Comparison of ENCODE assay signal across 22 cellular contexts in the genomic region with DNA sequence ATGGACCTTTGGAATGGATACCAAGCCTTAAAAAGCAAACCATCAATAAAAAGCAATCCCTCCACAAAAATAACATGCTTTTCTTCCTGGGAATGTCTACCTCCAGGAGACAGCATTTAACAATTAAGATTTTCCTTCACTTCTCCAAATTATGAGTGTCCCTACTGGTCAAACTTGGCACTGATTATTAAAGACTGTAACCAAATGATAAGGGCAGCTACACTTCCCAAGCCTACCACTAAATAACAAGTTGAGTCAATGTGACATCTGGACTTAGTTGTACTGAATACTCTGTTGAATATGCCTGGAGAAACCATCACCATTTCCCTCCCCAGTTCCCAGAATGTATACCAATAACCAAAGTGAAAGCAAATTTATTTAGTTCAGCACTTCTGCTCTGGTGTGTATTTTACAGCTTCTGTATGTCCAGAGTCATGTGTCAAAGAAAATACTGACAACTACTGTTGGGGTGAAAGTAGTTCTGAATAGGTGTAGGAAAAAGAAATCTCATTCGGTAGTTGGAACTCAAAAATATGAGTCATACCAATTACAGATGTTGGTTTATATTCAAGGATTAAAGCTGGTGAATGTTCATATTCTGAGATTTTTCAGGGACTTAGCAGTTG.
A peak's percentile ranks its signal among the peaks of the same experiment; 100 is the strongest.
DNase-seq lines count a peak whose midpoint lies in the region; ATAC-seq and TF ChIP-seq lines count a peak whose summit lies in the region.
"Had no signal": no experiment of that assay in that cellular context is flagged by ENCODE, and none has a peak within 500 bp of the region (broad histone marks: within the 10 kb centered on the region; RNA-seq: fewer than 3 reads in every experiment).

No MANE protein-coding gene starts in this region.

- H4K5ac ChIP-seq in H9 (ENCODE audit: insufficient read length, low read depth, low read length), result no peak overlapping the region

- no peaks in the 10 kb centered on the region for H3K23me2 ChIP-seq in H9 (ENCODE audit: insufficient read length, low read depth, low read length, poor library complexity, severe bottlenecking)

- H2BK5ac ChIP-seq in H9 (ENCODE audit: insufficient read length, low read length) (no peak overlapping the region), mesenchymal stem cell (ENCODE audit: low read depth, low read length, poor library complexity, severe bottlenecking) (no peak overlapping the region)

- H3K4me1 Mint-ChIP-seq in H9 (no peaks in the 10 kb centered on the region), GM23338 (no peaks in the 10 kb centered on the region)
- H3K4me1 Mint-ChIP-seq: B cell; CD4-positive, CD25-positive, alpha-beta regulatory T cell had no signal

- no peak overlapping the region for H3K56ac ChIP-seq in H9 (ENCODE audit: insufficient read length, low read depth, low read length)

- no peak overlapping the region for H3T11ph ChIP-seq in H9 (ENCODE audit: low read length)

- no peak overlapping the region for H2AFZ ChIP-seq in H9 (ENCODE audit: low read length)
- no peak overlapping the region for H2AFZ ChIP-seq in PC-9
- no peak overlapping the region for H2AFZ ChIP-seq in GM23338
- no peak overlapping the region for H2AFZ ChIP-seq in mesenchymal stem cell (ENCODE audit: low read depth, low read length)

- H3K23ac ChIP-seq in H9 (ENCODE audit: insufficient read length, low read depth, low read length), result no peak overlapping the region
- H3K23ac ChIP-seq in mesenchymal stem cell (ENCODE audit: low read length in 2 of 2), result no peak overlapping the region

- H3K27ac Mint-ChIP-seq in H9, result no peak overlapping the region
- no peak overlapping the region for H3K27ac Mint-ChIP-seq in GM23338
- H3K27ac Mint-ChIP-seq: B cell; CD4-positive, CD25-positive, alpha-beta regulatory T cell; T-helper 1 cell treated with Interleukin-12 subunit alpha and Interleukin-12 subunit beta and Interleukin-4 antibody, amounts not matched to agents 30 μg/mL and 1 μg/mL, for 36 hours had no signal

- H3K14ac ChIP-seq in H9 (ENCODE audit: insufficient read depth, low read length) (no peak overlapping the region), mesenchymal stem cell (ENCODE audit: low read length in 2 of 2) (no peak overlapping the region)

- H4K8ac ChIP-seq in H9 (replicated peaks; ENCODE audit: insufficient read length, low read depth, low read length), result no peak overlapping the region
- H4K8ac ChIP-seq in mesenchymal stem cell (ENCODE audit: low read length), result no peak overlapping the region

- H3K4me2 ChIP-seq in H9 (ENCODE audit: insufficient read depth, insufficient read length, low read length) (no peak overlapping the region), PC-9 (no peak overlapping the region), GM23338 (no peak overlapping the region), mesenchymal stem cell (ENCODE audit: low read length, poor library complexity, severe bottlenecking) (no peak overlapping the region)
- H3K4me2 ChIP-seq: SK-N-SH had no signal

- H4K91ac ChIP-seq in H9 (ENCODE audit: insufficient read length, low read depth, low read length) (no peak overlapping the region), mesenchymal stem cell (ENCODE audit: low read length) (no peak overlapping the region)

- H3K79me2 ChIP-seq in H9 (ENCODE audit: insufficient read depth, low read length) (no peaks in the 10 kb centered on the region), PC-9 (ENCODE audit: low read depth) (no peaks in the 10 kb centered on the region), GM23338 (replicated peaks; ENCODE audit: insufficient read depth) (no peaks in the 10 kb centered on the region)

- no peaks in the 10 kb centered on the region for H3K27me3 Mint-ChIP-seq in H9 (ENCODE audit: low read depth)
- H3K27me3 Mint-ChIP-seq in GM23338 (ENCODE audit: insufficient read depth, low read depth, poor library complexity), result no peaks in the 10 kb centered on the region
- H3K27me3 Mint-ChIP-seq: B cell; CD4-positive, CD25-positive, alpha-beta regulatory T cell had no signal

- H2BK12ac ChIP-seq in H9 (ENCODE audit: insufficient read length, low read depth, low read length) (no peak overlapping the region), mesenchymal stem cell (ENCODE audit: low read length in 2 of 2) (no peak overlapping the region)

- H3K4me3 ChIP-seq in PC-9 (no peak overlapping the region), GM23338 (no peak overlapping the region), mesenchymal stem cell (ENCODE audit: insufficient read depth in 1 of 2, low read depth in 1 of 2, low read length in 2 of 2) (no peak overlapping the region)
- H3K4me3 ChIP-seq: K562 had no signal

- BruUV-seq in PC-9 (replicated peaks; lab: Mats Ljungman, UMichigan), result no TSS peak

- H3K18ac ChIP-seq in H9 (ENCODE audit: insufficient read length, low read depth, low read length) (no peak overlapping the region), mesenchymal stem cell (ENCODE audit: low read depth in 1 of 2, low read length in 2 of 2) (no peak overlapping the region)

- ATAC-seq in GM23338, result no peak
- ATAC-seq: HCT116, K562 had no signal

- TF ChIP-seq CTCF in GM12872 (IDR thresholded peaks at IDR 0.05; ENCODE audit: insufficient read depth, low read depth, low read length) (peak; percentile 38; the same call in 2 of the 3 replicates), H9 (conservative IDR thresholded peaks at IDR 0.05) (peak; percentile 12; the same call in 1 of the 3 replicates), PC-9 (conservative IDR thresholded peaks at IDR 0.05) (0 out of 2 replicates have a peak, but pooled peaks have one; percentile 29), GM23338 (conservative IDR thresholded peaks at IDR 0.05; ENCODE audit: low read depth in 2 of 2) (no peak; a peak in 1 of 4 replicates), GM13976 (IDR thresholded peaks at IDR 0.05; ENCODE audit: borderline replicate concordance, control extremely low read depth, extremely low read depth, insufficient read depth, missing control alignments) (no peak)

- H2BK20ac ChIP-seq in H9 (ENCODE audit: low read depth, low read length, poor library complexity, severe bottlenecking), result no peak overlapping the region

- no peaks in the 10 kb centered on the region for H3K79me1 ChIP-seq in H9 (ENCODE audit: insufficient read depth, low read depth, low read length, poor library complexity, severe bottlenecking)
- no peaks in the 10 kb centered on the region for H3K79me1 ChIP-seq in mesenchymal stem cell (replicated peaks; ENCODE audit: low read length, poor library complexity, severe bottlenecking)

- H4K20me1 ChIP-seq in H9 (ENCODE audit: control insufficient read depth, insufficient read depth, insufficient read length) (no peaks in the 10 kb centered on the region), PC-9 (ENCODE audit: insufficient read depth) (no peaks in the 10 kb centered on the region), GM23338 (replicated peaks; ENCODE audit: insufficient read depth) (no peaks in the 10 kb centered on the region)

- H3K36me3 ChIP-seq in PC-9 (ENCODE audit: low read depth), result no peaks in the 10 kb centered on the region
- no peaks in the 10 kb centered on the region; the same call in 1 of the 2 replicates for H3K36me3 ChIP-seq in GM23338 (ENCODE audit: insufficient read depth)
- no peaks in the 10 kb centered on the region for H3K36me3 ChIP-seq in mesenchymal stem cell (ENCODE audit: control insufficient read depth in 1 of 2, insufficient read depth in 2 of 2, low read depth in 1 of 2, low read length in 2 of 2)

- H3K27me3 ChIP-seq in H9 (ENCODE audit: insufficient read depth, low read length) (no peaks in the 10 kb centered on the region), PC-9 (ENCODE audit: insufficient read depth, low read depth) (no peaks in the 10 kb centered on the region), GM23338 (ENCODE audit: insufficient read depth) (no peaks in the 10 kb centered on the region), mesenchymal stem cell (ENCODE audit: control insufficient read depth in 1 of 2, insufficient read depth in 1 of 2, low read length in 2 of 2) (no peaks in the 10 kb centered on the region)

- no peak overlapping the region for H3K4ac ChIP-seq in H9 (ENCODE audit: low read depth, low read length)
- H3K4ac ChIP-seq in mesenchymal stem cell (ENCODE audit: low read depth in 1 of 2, low read length in 2 of 2), result no peak overlapping the region

- peaks cover 3 to 6% of the 10 kb centered on the region in 2 experiments; a peak in 2 of 5 replicates for H3K9me3 Mint-ChIP-seq in H9
- H3K9me3 Mint-ChIP-seq in GM23338, result peaks cover 4% of the 10 kb centered on the region; the same call in 2 of the 3 replicates

- H3K4me1 ChIP-seq in H9 (ENCODE audit: insufficient read depth, low read length) (no peaks in the 10 kb centered on the region), PC-9 (replicated peaks; ENCODE audit: insufficient read depth) (no peaks in the 10 kb centered on the region), GM23338 (ENCODE audit: insufficient read depth) (no peaks in the 10 kb centered on the region), mesenchymal stem cell (ENCODE audit: control insufficient read depth, insufficient read depth, low read depth, low read length) (no peaks in the 10 kb centered on the region)

- H3K9me2 ChIP-seq in PC-9 (ENCODE audit: insufficient read depth), result no peaks in the 10 kb centered on the region
- peaks cover 3% of the 10 kb centered on the region; the same call in 1 of the 2 replicates for H3K9me2 ChIP-seq in GM23338 (ENCODE audit: insufficient read depth)
- H3K9me2 ChIP-seq: SK-N-SH had no signal

- H3K27ac ChIP-seq in H9 (ENCODE audit: insufficient read length, low read depth, low read length) (no peak overlapping the region), PC-9 (no peak overlapping the region), GM23338 (ENCODE audit: low read depth) (no peak overlapping the region), mesenchymal stem cell (ENCODE audit: low read length, poor library complexity, severe bottlenecking) (no peak overlapping the region)

- H3F3A ChIP-seq in PC-9 (ENCODE audit: insufficient read depth, low read depth) (no peaks in the 10 kb centered on the region), GM23338 (replicated peaks; ENCODE audit: low read depth) (no peaks in the 10 kb centered on the region)

- in situ Hi-C loops in GM13976 (cut with MboI; ENCODE audit: low sequenced_read_pairs, unreplicated experiment), result no loop called here

- intact Hi-C loops in PC-9 (cut with micrococcal nuclease; ENCODE audit: unreplicated experiment), result no loop called here

- no peak overlapping the region for H3K4me3 Mint-ChIP-seq in H9
- H3K4me3 Mint-ChIP-seq in GM23338, result no peak overlapping the region
- H3K4me3 Mint-ChIP-seq: B cell; CD4-positive, CD25-positive, alpha-beta regulatory T cell; T-helper 1 cell treated with Interleukin-12 subunit alpha and Interleukin-12 subunit beta and Interleukin-4 antibody, amounts not matched to agents 30 μg/mL and 1 μg/mL, for 36 hours had no signal

- no CpG with 5 or more reads among the region's 1 CpG for WGBS in H9 (ENCODE audit: extremely low coverage, insufficient read length, low lambda C conversion rate)
- WGBS in mesenchymal stem cell, result 88% methylated on average over 1 of the region's 1 CpG

- H2BK120ac ChIP-seq in H9 (ENCODE audit: low read depth, low read length, poor library complexity, severe bottlenecking) (no peak overlapping the region), mesenchymal stem cell (ENCODE audit: low read depth, low read length) (no peak overlapping the region)

- POLR2A ChIA-PET in PC-9 (lab: Charles Lee; ENCODE audit: unreplicated experiment), result no interaction called here

- H2BK15ac ChIP-seq in H9 (ENCODE audit: low read depth, low read length) (no peak overlapping the region), mesenchymal stem cell (ENCODE audit: low read depth, poor library complexity, severe bottlenecking) (no peak overlapping the region)

- no peaks in the 10 kb centered on the region for H3K9me3 ChIP-seq in H9 (ENCODE audit: control insufficient read depth, low read depth, low read length)
- H3K9me3 ChIP-seq in PC-9 (ENCODE audit: insufficient read depth, low read depth), result no peaks in the 10 kb centered on the region
- H3K9me3 ChIP-seq in mesenchymal stem cell (ENCODE audit: control insufficient read depth, low read length), result no peaks in the 10 kb centered on the region
- H3K9me3 ChIP-seq: SK-N-SH had no signal

- no peak overlapping the region for H3K9ac ChIP-seq in H9 (ENCODE audit: extremely low read depth, insufficient read length, low read length)
- no peak overlapping the region for H3K9ac ChIP-seq in mesenchymal stem cell (ENCODE audit: low read length)
- H3K9ac ChIP-seq: SK-N-SH had no signal

- H2AK5ac ChIP-seq in H9 (ENCODE audit: insufficient read length, low read length) (no peak overlapping the region), mesenchymal stem cell (ENCODE audit: low read length, severe bottlenecking) (no peak overlapping the region)

- no peaks in the 10 kb centered on the region; a peak in 1 of 7 replicates for H3K36me3 Mint-ChIP-seq in H9 (ENCODE audit: insufficient read depth in 1 of 3, low read depth in 3 of 3)
- H3K36me3 Mint-ChIP-seq in GM23338 (ENCODE audit: low read depth), result no peaks in the 10 kb centered on the region
- H3K36me3 Mint-ChIP-seq: CD4-positive, CD25-positive, alpha-beta regulatory T cell had no signal

- CTCF ChIA-PET in PC-9 (lab: Charles Lee), result no interaction called here

- DNase-seq in H9 (no peak), PC-9 (no peak), myocyte (ENCODE audit: low read depth) (peak; percentile 9), GM23338 (ENCODE audit: low spot score) (no peak), NCI-H2171 (lab: John Stamatoyannopoulos, UW) (no peak), mesenchymal stem cell (no peak), GM13976 (ENCODE audit: low spot score) (no peak)
- DNase-seq: ACHN; CD4-positive, CD25-positive, alpha-beta regulatory T cell; DMS79 treated with DMSO at 0.1 percent for 48 hours; NCI-H1092; NCI-H146; NCI-H2081; NCI-H226; NCI-H524 treated with DMSO at 0.1 percent for 48 hours; SHP77; SK-N-SH had no signal

Comparison
In these comparisons a context has a peak if more than half of its experiments do, and no peak if none do; other contexts are left out.
1. CTCF ChIP-seq: peak in GM12872 (single experiment), H9 (single experiment) and PC-9 (single experiment); none in GM23338 (0 of 2) and GM13976 (single experiment).